1 cellular context compared by ENCODE assay signal in the genomic region with DNA sequence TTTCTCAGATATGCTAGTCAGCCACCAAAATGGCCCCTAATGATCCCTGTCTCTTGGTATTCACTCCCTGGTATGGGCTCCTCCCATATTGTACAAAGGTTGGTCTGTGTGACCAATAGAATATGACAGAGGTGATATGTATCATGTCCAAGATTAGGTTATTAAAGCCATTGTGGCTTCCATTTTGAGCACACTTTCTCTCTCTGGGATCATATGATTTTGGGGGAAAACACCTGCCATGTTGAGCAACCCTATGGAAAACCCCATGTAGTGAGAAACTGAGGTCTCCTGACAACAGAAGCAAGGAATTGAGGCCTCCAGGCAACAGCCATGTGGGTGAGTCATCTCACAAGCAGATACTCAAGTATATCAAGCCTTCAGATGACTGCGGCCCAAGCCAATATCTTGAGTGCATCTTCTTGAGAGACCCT.
TF ChIP-seq lines count a peak whose summit lies in the region.

No MANE protein-coding gene starts in this region.

TF ChIP-seq in GM12878, 131 proteins besides CTCF, POLR2A, EP300 and RAD21 (continued from another document and continues in another):
- TF ChIP-seq, protein P1, sequence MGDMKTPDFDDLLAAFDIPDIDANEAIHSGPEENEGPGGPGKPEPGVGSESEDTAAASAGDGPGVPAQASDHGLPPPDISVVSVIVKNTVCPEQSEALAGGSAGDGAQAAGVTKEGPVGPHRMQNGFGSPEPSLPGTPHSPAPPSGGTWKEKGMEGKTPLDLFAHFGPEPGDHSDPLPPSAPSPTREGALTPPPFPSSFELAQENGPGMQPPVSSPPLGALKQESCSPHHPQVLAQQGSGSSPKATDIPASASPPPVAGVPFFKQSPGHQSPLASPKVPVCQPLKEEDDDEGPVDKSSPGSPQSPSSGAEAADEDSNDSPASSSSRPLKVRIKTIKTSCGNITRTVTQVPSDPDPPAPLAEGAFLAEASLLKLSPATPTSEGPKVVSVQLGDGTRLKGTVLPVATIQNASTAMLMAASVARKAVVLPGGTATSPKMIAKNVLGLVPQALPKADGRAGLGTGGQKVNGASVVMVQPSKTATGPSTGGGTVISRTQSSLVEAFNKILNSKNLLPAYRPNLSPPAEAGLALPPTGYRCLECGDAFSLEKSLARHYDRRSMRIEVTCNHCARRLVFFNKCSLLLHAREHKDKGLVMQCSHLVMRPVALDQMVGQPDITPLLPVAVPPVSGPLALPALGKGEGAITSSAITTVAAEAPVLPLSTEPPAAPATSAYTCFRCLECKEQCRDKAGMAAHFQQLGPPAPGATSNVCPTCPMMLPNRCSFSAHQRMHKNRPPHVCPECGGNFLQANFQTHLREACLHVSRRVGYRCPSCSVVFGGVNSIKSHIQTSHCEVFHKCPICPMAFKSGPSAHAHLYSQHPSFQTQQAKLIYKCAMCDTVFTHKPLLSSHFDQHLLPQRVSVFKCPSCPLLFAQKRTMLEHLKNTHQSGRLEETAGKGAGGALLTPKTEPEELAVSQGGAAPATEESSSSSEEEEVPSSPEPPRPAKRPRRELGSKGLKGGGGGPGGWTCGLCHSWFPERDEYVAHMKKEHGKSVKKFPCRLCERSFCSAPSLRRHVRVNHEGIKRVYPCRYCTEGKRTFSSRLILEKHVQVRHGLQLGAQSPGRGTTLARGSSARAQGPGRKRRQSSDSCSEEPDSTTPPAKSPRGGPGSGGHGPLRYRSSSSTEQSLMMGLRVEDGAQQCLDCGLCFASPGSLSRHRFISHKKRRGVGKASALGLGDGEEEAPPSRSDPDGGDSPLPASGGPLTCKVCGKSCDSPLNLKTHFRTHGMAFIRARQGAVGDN (IDR thresholded peaks at IDR 0.05), result peak; percentile 91
- no peak; the same call in 1 of the 2 replicates for TF ChIP-seq ZBED1 (IDR thresholded peaks at IDR 0.05; ENCODE audit: borderline replicate concordance)
- TF ChIP-seq SUZ12 (IDR thresholded peaks at IDR 0.05; ENCODE audit: unreplicated experiment), result no peak
- no peak for TF ChIP-seq FOXK2 (IDR thresholded peaks at IDR 0.05)
- TF ChIP-seq, protein P2, sequence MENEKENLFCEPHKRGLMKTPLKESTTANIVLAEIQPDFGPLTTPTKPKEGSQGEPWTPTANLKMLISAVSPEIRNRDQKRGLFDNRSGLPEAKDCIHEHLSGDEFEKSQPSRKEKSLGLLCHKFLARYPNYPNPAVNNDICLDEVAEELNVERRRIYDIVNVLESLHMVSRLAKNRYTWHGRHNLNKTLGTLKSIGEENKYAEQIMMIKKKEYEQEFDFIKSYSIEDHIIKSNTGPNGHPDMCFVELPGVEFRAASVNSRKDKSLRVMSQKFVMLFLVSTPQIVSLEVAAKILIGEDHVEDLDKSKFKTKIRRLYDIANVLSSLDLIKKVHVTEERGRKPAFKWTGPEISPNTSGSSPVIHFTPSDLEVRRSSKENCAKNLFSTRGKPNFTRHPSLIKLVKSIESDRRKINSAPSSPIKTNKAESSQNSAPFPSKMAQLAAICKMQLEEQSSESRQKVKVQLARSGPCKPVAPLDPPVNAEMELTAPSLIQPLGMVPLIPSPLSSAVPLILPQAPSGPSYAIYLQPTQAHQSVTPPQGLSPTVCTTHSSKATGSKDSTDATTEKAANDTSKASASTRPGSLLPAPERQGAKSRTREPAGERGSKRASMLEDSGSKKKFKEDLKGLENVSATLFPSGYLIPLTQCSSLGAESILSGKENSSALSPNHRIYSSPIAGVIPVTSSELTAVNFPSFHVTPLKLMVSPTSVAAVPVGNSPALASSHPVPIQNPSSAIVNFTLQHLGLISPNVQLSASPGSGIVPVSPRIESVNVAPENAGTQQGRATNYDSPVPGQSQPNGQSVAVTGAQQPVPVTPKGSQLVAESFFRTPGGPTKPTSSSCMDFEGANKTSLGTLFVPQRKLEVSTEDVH (IDR thresholded peaks at IDR 0.05; ENCODE audit: low read depth, partially characterized antibody), result no peak
- no peak for TF ChIP-seq POLR2AphosphoS5 (IDR thresholded peaks at IDR 0.05; ENCODE audit: low read length)
- TF ChIP-seq MEF2A (IDR thresholded peaks at IDR 0.05; ENCODE audit: insufficient read depth, low read depth, low read length), result no peak
- TF ChIP-seq USF1 (IDR thresholded peaks at IDR 0.05; ENCODE audit: borderline replicate concordance, extremely low read length, insufficient read depth, low read depth, low read length), result no peak
- TF ChIP-seq KAT2A (conservative IDR thresholded peaks at IDR 0.05; ENCODE audit: control insufficient read depth, low read depth, low read length), result no peak
- TF ChIP-seq PAX8 (IDR thresholded peaks at IDR 0.05), result no peak
- no peak for TF ChIP-seq SP1 (IDR thresholded peaks at IDR 0.05; ENCODE audit: low read depth, low read length)
- TF ChIP-seq, protein P3, sequence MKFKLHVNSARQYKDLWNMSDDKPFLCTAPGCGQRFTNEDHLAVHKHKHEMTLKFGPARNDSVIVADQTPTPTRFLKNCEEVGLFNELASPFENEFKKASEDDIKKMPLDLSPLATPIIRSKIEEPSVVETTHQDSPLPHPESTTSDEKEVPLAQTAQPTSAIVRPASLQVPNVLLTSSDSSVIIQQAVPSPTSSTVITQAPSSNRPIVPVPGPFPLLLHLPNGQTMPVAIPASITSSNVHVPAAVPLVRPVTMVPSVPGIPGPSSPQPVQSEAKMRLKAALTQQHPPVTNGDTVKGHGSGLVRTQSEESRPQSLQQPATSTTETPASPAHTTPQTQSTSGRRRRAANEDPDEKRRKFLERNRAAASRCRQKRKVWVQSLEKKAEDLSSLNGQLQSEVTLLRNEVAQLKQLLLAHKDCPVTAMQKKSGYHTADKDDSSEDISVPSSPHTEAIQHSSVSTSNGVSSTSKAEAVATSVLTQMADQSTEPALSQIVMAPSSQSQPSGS (IDR thresholded peaks at IDR 0.05; ENCODE audit: low read length), result peak; percentile 72; the same call in 1 of the 2 replicates
- TF ChIP-seq CHD4 (IDR thresholded peaks at IDR 0.05), result no peak
- no peak for TF ChIP-seq CEBPZ (IDR thresholded peaks at IDR 0.05; ENCODE audit: low read depth, low read length)
- no peak for TF ChIP-seq SMC3 (IDR thresholded peaks at IDR 0.05; ENCODE audit: borderline replicate concordance, low read length)
- TF ChIP-seq, protein P4, sequence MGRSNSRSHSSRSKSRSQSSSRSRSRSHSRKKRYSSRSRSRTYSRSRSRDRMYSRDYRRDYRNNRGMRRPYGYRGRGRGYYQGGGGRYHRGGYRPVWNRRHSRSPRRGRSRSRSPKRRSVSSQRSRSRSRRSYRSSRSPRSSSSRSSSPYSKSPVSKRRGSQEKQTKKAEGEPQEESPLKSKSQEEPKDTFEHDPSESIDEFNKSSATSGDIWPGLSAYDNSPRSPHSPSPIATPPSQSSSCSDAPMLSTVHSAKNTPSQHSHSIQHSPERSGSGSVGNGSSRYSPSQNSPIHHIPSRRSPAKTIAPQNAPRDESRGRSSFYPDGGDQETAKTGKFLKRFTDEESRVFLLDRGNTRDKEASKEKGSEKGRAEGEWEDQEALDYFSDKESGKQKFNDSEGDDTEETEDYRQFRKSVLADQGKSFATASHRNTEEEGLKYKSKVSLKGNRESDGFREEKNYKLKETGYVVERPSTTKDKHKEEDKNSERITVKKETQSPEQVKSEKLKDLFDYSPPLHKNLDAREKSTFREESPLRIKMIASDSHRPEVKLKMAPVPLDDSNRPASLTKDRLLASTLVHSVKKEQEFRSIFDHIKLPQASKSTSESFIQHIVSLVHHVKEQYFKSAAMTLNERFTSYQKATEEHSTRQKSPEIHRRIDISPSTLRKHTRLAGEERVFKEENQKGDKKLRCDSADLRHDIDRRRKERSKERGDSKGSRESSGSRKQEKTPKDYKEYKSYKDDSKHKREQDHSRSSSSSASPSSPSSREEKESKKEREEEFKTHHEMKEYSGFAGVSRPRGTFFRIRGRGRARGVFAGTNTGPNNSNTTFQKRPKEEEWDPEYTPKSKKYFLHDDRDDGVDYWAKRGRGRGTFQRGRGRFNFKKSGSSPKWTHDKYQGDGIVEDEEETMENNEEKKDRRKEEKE (IDR thresholded peaks at IDR 0.05), result no peak
- no peak for TF ChIP-seq RFX5 (IDR thresholded peaks at IDR 0.05; ENCODE audit: low read depth, low read length)
- TF ChIP-seq ETV6 (conservative IDR thresholded peaks at IDR 0.05 in 1 of 2, IDR thresholded peaks at IDR 0.05 in 1 of 2; ENCODE audit: borderline replicate concordance in 1 of 2, low read depth in 1 of 2), result peak in 1 of 2 experiments; percentile 44; a peak in 1 of 4 replicates
- TF ChIP-seq MTA2 (IDR thresholded peaks at IDR 0.05; ENCODE audit: low read depth), result peak; percentile 61
- TF ChIP-seq BMI1 (IDR thresholded peaks at IDR 0.05; ENCODE audit: borderline replicate concordance), result peak; percentile 46; the same call in 1 of the 2 replicates
- peak; percentile 48; the same call in 1 of the 2 replicates for TF ChIP-seq PML (IDR thresholded peaks at IDR 0.05; ENCODE audit: low read length)
- no peak for TF ChIP-seq TCF7 (IDR thresholded peaks at IDR 0.05; ENCODE audit: borderline replicate concordance)
- peak; percentile 84 for TF ChIP-seq EED (IDR thresholded peaks at IDR 0.05; ENCODE audit: low read depth)
- no peak for TF ChIP-seq KDM1A (IDR thresholded peaks at IDR 0.05; ENCODE audit: borderline replicate concordance)
- no peak for TF ChIP-seq ZNF207 (IDR thresholded peaks at IDR 0.05; ENCODE audit: borderline replicate concordance)
- TF ChIP-seq ESRRA (IDR thresholded peaks at IDR 0.05; ENCODE audit: low read length), result no peak
- TF ChIP-seq, protein P5, sequence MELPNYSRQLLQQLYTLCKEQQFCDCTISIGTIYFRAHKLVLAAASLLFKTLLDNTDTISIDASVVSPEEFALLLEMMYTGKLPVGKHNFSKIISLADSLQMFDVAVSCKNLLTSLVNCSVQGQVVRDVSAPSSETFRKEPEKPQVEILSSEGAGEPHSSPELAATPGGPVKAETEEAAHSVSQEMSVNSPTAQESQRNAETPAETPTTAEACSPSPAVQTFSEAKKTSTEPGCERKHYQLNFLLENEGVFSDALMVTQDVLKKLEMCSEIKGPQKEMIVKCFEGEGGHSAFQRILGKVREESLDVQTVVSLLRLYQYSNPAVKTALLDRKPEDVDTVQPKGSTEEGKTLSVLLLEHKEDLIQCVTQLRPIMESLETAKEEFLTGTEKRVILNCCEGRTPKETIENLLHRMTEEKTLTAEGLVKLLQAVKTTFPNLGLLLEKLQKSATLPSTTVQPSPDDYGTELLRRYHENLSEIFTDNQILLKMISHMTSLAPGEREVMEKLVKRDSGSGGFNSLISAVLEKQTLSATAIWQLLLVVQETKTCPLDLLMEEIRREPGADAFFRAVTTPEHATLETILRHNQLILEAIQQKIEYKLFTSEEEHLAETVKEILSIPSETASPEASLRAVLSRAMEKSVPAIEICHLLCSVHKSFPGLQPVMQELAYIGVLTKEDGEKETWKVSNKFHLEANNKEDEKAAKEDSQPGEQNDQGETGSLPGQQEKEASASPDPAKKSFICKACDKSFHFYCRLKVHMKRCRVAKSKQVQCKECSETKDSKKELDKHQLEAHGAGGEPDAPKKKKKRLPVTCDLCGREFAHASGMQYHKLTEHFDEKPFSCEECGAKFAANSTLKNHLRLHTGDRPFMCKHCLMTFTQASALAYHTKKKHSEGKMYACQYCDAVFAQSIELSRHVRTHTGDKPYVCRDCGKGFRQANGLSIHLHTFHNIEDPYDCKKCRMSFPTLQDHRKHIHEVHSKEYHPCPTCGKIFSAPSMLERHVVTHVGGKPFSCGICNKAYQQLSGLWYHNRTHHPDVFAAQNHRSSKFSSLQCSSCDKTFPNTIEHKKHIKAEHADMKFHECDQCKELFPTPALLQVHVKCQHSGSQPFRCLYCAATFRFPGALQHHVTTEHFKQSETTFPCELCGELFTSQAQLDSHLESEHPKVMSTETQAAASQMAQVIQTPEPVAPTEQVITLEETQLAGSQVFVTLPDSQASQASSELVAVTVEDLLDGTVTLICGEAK (IDR thresholded peaks at IDR 0.05; ENCODE audit: borderline replicate concordance), result no peak
- TF ChIP-seq CEBPB (IDR thresholded peaks at IDR 0.05; ENCODE audit: borderline replicate concordance in 1 of 2, low read depth in 2 of 2, low read length in 2 of 2), result peak in 1 of 2 experiments; percentile 87; a peak in 2 of 4 replicates
- TF ChIP-seq SMAD5 (IDR thresholded peaks at IDR 0.05; ENCODE audit: low read depth), result no peak
- TF ChIP-seq, protein P6, sequence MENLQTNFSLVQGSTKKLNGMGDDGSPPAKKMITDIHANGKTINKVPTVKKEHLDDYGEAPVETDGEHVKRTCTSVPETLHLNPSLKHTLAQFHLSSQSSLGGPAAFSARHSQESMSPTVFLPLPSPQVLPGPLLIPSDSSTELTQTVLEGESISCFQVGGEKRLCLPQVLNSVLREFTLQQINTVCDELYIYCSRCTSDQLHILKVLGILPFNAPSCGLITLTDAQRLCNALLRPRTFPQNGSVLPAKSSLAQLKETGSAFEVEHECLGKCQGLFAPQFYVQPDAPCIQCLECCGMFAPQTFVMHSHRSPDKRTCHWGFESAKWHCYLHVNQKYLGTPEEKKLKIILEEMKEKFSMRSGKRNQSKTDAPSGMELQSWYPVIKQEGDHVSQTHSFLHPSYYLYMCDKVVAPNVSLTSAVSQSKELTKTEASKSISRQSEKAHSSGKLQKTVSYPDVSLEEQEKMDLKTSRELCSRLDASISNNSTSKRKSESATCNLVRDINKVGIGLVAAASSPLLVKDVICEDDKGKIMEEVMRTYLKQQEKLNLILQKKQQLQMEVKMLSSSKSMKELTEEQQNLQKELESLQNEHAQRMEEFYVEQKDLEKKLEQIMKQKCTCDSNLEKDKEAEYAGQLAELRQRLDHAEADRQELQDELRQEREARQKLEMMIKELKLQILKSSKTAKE (IDR thresholded peaks at IDR 0.05; ENCODE audit: low read depth, poor library complexity, severe bottlenecking), result peak; percentile 52
- TF ChIP-seq ATF3 (IDR thresholded peaks at IDR 0.05; ENCODE audit: borderline replicate concordance, extremely low read depth, low read depth, low read length), result no peak
